ENCODE assay signal across 9 cellular contexts in genomic region chr15:74302821-74303359, GRCh38.
DNase-seq lines count a peak whose midpoint lies in the region; ATAC-seq and TF ChIP-seq lines count a peak whose summit lies in the region.
"Had no signal": no experiment of that assay in that cellular context is flagged by ENCODE, and none has a peak within 500 bp of the region (broad histone marks: within the 10 kb centered on the region; RNA-seq: fewer than 3 reads in every experiment).

No MANE protein-coding gene starts in this region.

- H3K9me3 ChIP-seq in heart left ventricle (no peaks in the 10 kb centered on the region), spleen (no peaks in the 10 kb centered on the region)

- H3K4me3 ChIP-seq in heart left ventricle (no peak overlapping the region), spleen (no peak overlapping the region)

- H3K27me3 ChIP-seq in heart left ventricle: peaks cover 0 to 47% (median 12%) of the 10 kb centered on the region in 9 donors
- peaks cover 0 to 77% (median 0%) of the 10 kb centered on the region in 7 donors for H3K27me3 ChIP-seq in spleen (replicated peaks in 1 of 7)

- TF ChIP-seq POLR2A in heart left ventricle (IDR thresholded peaks at IDR 0.05): no peak
- no peak for TF ChIP-seq POLR2A in spleen (IDR thresholded peaks at IDR 0.05)

- DNase-seq in NCI-H2029 (lab: John Stamatoyannopoulos, UW) (peak; percentile 8), NCI-H2029 treated with DMSO at 0.1 percent for 48 hours (lab: John Stamatoyannopoulos, UW) (no peak), NCI-H2081 treated with DMSO at 0.1 percent for 48 hours (lab: John Stamatoyannopoulos, UW) (peak; percentile 49), heart left ventricle (peak in 2 of 5 donors; percentile 40 to 43), spleen (no peak), posterior vena cava (ENCODE audit: low spot score) (no peak)
- peak; percentile 57 for DNase-seq in activated T-cell treated with anti-CD3 and anti-CD28 coated beads, Interleukin-2, amount 50 U/mL, for 24 hours

- no peaks in the 10 kb centered on the region for H3K9me3 Mint-ChIP-seq in activated T-cell treated with anti-CD3 and anti-CD28 coated beads, Interleukin-2, amount 50 U/mL, for 24 hours

- TF ChIP-seq CTCF in heart left ventricle (IDR thresholded peaks at IDR 0.05) (peak; percentile 47 to 76 (median 61)), spleen (IDR thresholded peaks at IDR 0.05 in 8 of 11, conservative IDR thresholded peaks at IDR 0.05 in 3 of 11) (peak in 7 of 11 experiments; percentile 32 to 55 (median 48))

- no peak overlapping the region for H3K4me3 Mint-ChIP-seq in activated T-cell treated with anti-CD3 and anti-CD28 coated beads, Interleukin-2, amount 50 U/mL, for 24 hours
- H3K4me3 Mint-ChIP-seq: naive thymus-derived CD4-positive, alpha-beta T cell had no signal

- H3K36me3 Mint-ChIP-seq in activated T-cell treated with anti-CD3 and anti-CD28 coated beads, Interleukin-2, amount 50 U/mL, for 24 hours (ENCODE audit: low read depth): no peaks in the 10 kb centered on the region
- H3K36me3 Mint-ChIP-seq: naive thymus-derived CD4-positive, alpha-beta T cell had no signal

- no peaks in the 10 kb centered on the region for H3K4me1 Mint-ChIP-seq in activated T-cell treated with anti-CD3 and anti-CD28 coated beads, Interleukin-2, amount 50 U/mL, for 24 hours (ENCODE audit: low read depth)

- intact Hi-C loops in heart left ventricle (cut with DNase I): loop anchor here in 5 of 10 donors (1.0 to 10.0 kb wide), 5 partner anchors 48 to 331 kb away; no protein-coding TSS in a partner anchor
- intact Hi-C loops in spleen (cut with DNase I; ENCODE audit: low total_unique reads): no loop called here
- intact Hi-C loops in posterior vena cava (cut with DNase I): loop anchor here in 1 of 2 donors (5.0 kb wide), 1 partner anchor 176 kb away; no protein-coding TSS in a partner anchor

- WGBS in heart left ventricle, 4 donors: 17 to 37% (median 27%) methylated on average over 5 to 7 of the region's 7 CpGs
- 17 to 32% (median 23%) methylated on average over 4 to 7 of the region's 7 CpGs for whole genome bisulfite sequencing in spleen, 5 donors

- H3K4me1 ChIP-seq in heart left ventricle (peaks cover 0 to 12% (median 0%) of the 10 kb centered on the region in 12 donors), spleen (peaks cover 0 to 24% (median 10%) of the 10 kb centered on the region in 6 donors)

- no peaks in the 10 kb centered on the region for H3K36me3 ChIP-seq in heart left ventricle
- no peaks in the 10 kb centered on the region for H3K36me3 ChIP-seq in spleen

- H3K27me3 Mint-ChIP-seq in activated T-cell treated with anti-CD3 and anti-CD28 coated beads, Interleukin-2, amount 50 U/mL, for 24 hours: peaks cover 54% of the 10 kb centered on the region

- peak in 3 of 4 donors; percentile 47 to 65 (median 59) for ATAC-seq in heart left ventricle
- ATAC-seq in HG03460 (IDR thresholded peaks at IDR 0.05; ENCODE audit: unreplicated experiment): no peak
- ATAC-seq: naive thymus-derived CD4-positive, alpha-beta T cell had no signal

- H3K27ac ChIP-seq in heart left ventricle (no peak overlapping the region), spleen (no peak overlapping the region)

- no peak overlapping the region for H3K27ac Mint-ChIP-seq in activated T-cell treated with anti-CD3 and anti-CD28 coated beads, Interleukin-2, amount 50 U/mL, for 24 hours
- H3K27ac Mint-ChIP-seq: naive thymus-derived CD4-positive, alpha-beta T cell had no signal

Comparison
In these comparisons a context has a peak if more than half of its experiments do, and no peak if none do; other contexts are left out.
1. DNase-seq: peak in NCI-H2029 (single experiment), NCI-H2081 treated with DMSO at 0.1 percent for 48 hours (single experiment) and activated T-cell treated with anti-CD3 and anti-CD28 coated beads, Interleukin-2, amount 50 U/mL, for 24 hours (single experiment); none in NCI-H2029 treated with DMSO at 0.1 percent for 48 hours (single experiment), spleen (single experiment) and posterior vena cava (single experiment).